Comparison of ENCODE assay signal across 34 cellular contexts in the genomic region with DNA sequence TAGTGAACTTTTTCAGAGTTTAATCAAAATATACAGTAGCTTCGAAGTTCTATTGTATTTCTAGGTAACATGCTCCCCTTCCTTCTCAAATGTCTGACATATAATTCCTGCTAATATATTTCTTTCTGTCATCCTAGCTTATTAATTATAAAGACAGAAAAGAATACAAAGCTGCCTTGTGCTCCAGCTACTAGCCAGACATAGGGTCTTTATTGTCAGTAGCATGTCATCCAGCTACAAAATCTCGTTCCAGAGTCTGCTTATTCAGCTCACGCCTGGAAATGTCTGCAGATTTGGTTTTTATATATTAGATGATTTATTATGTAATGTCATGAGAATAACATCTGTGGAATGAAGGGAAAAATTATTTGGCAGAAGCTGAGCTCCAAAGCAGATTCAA.
"Had no signal": no experiment of that assay in that cellular context is flagged by ENCODE, and none has a peak within 500 bp of the region (broad histone marks: within the 10 kb centered on the region; RNA-seq: fewer than 3 reads in every experiment).

No MANE protein-coding gene starts in this region.

- H3K4me1 ChIP-seq: ascending aorta had no signal

- H3K36me3 ChIP-seq: ascending aorta, cardiac muscle cell, MG63, WERI-Rb-1 had no signal

- H3K4me3 ChIP-seq: ascending aorta, cardiac muscle cell, MG63, PC-9, SK-N-MC had no signal

- DNase-seq: activated CD4-positive, alpha-beta memory T cell treated with anti-CD3 and anti-CD28 coated beads, Interleukin-2, amount 10 ng/mL, durations not matched to agents 7 days and 5 days; activated CD4-positive, alpha-beta T cell treated with anti-CD3 and anti-CD28 coated beads for 1 hour; activated CD4-positive, alpha-beta T cell treated with anti-CD3 and anti-CD28 coated beads for 48 hours; activated CD4-positive, CD25-positive, alpha-beta regulatory T cell; activated CD8-positive, alpha-beta memory T cell treated with anti-CD3 and anti-CD28 coated beads for 24 hours; activated CD8-positive, alpha-beta memory T cell treated with anti-CD3 and anti-CD28 coated beads, Interleukin-2, amount 10 ng/mL, durations not matched to agents 7 days and 5 days; activated CD8-positive, alpha-beta memory T cell treated with anti-CD3 and anti-CD28 coated beads, Interleukin-2, amount 50 U/mL, for 48 hours; activated effector memory CD4-positive, alpha-beta T cell treated with anti-CD3 and anti-CD28 coated beads, Interleukin-2, amount 50 U/mL, for 16 hours; activated naive CD4-positive, alpha-beta T cell; activated naive CD4-positive, alpha-beta T cell treated with anti-CD3 and anti-CD28 coated beads, Interleukin-2, amount 50 U/mL, for 16 hours; activated naive CD8-positive, alpha-beta T cell treated with anti-CD3 and anti-CD28 coated beads, Interleukin-2, amount 10 ng/mL, durations not matched to agents 7 days and 5 days; activated T-cell treated with anti-CD3 and anti-CD28 coated beads, Interleukin-2, amount 50 U/mL, for 48 hours; amygdala; Kasumi-1; KG1; MG63; NCI-H1048; NCI-H1436 treated with DMSO at 0.1 percent for 48 hours; NCI-H1694 treated with DMSO at 0.1 percent for 48 hours; NCI-H2029; NCI-H524 treated with DMSO at 0.1 percent for 48 hours; NCI-H748 treated with DMSO at 0.1 percent for 48 hours; NK-92 treated with Interleukin-12 subunit alpha and Interleukin-12 subunit beta, amount 100 ng/mL, for 24 hours; PC-9; Right ventricle myocardium superior; SW 1271; T-helper 1 cell; T1000; WERI-Rb-1 had no signal

- H2AFZ ChIP-seq: PC-9 had no signal

- H3K27me3 Mint-ChIP-seq: activated CD4-positive, alpha-beta memory T cell treated with anti-CD3 and anti-CD28 coated beads, Interleukin-2, amount 10 ng/mL, durations not matched to agents 7 days and 5 days; activated CD8-positive, alpha-beta memory T cell treated with anti-CD3 and anti-CD28 coated beads, Interleukin-2, amount 10 ng/mL, durations not matched to agents 7 days and 5 days; activated naive CD8-positive, alpha-beta T cell treated with anti-CD3 and anti-CD28 coated beads, Interleukin-2, amount 10 ng/mL, durations not matched to agents 7 days and 5 days; activated T-helper 17 cell treated with anti-CD3 and anti-CD28 coated beads, Interleukin-2, amount 50 U/mL, for 72 hours; central memory CD8-positive, alpha-beta T cell had no signal

- ATAC-seq: activated CD8-positive, alpha-beta memory T cell treated with anti-CD3 and anti-CD28 coated beads, Interleukin-2, amount 10 ng/mL, durations not matched to agents 7 days and 5 days; activated T-helper 17 cell treated with anti-CD3 and anti-CD28 coated beads, Interleukin-2, amount 50 U/mL, for 72 hours had no signal

- H3K9me3 ChIP-seq: ascending aorta, MG63 had no signal

- H3K4me3 Mint-ChIP-seq: activated CD4-positive, alpha-beta memory T cell treated with anti-CD3 and anti-CD28 coated beads, Interleukin-2, amount 10 ng/mL, durations not matched to agents 7 days and 5 days; activated CD8-positive, alpha-beta memory T cell treated with anti-CD3 and anti-CD28 coated beads, Interleukin-2, amount 10 ng/mL, durations not matched to agents 7 days and 5 days; activated naive CD8-positive, alpha-beta T cell treated with anti-CD3 and anti-CD28 coated beads, Interleukin-2, amount 10 ng/mL, durations not matched to agents 7 days and 5 days; activated T-helper 17 cell treated with anti-CD3 and anti-CD28 coated beads, Interleukin-2, amount 50 U/mL, for 72 hours; central memory CD8-positive, alpha-beta T cell had no signal

- H3K27ac ChIP-seq: ascending aorta, cardiac muscle cell, PC-9, SK-N-MC, WERI-Rb-1 had no signal

- H3K4me2 ChIP-seq: PC-9 had no signal

- H3K4me1 Mint-ChIP-seq: activated CD4-positive, alpha-beta memory T cell treated with anti-CD3 and anti-CD28 coated beads, Interleukin-2, amount 10 ng/mL, durations not matched to agents 7 days and 5 days; activated CD8-positive, alpha-beta memory T cell treated with anti-CD3 and anti-CD28 coated beads, Interleukin-2, amount 10 ng/mL, durations not matched to agents 7 days and 5 days; activated naive CD8-positive, alpha-beta T cell treated with anti-CD3 and anti-CD28 coated beads, Interleukin-2, amount 10 ng/mL, durations not matched to agents 7 days and 5 days; activated T-helper 17 cell treated with anti-CD3 and anti-CD28 coated beads, Interleukin-2, amount 50 U/mL, for 72 hours; central memory CD8-positive, alpha-beta T cell had no signal

- H3K27ac Mint-ChIP-seq: activated CD4-positive, alpha-beta memory T cell treated with anti-CD3 and anti-CD28 coated beads, Interleukin-2, amount 10 ng/mL, durations not matched to agents 7 days and 5 days; activated CD8-positive, alpha-beta memory T cell treated with anti-CD3 and anti-CD28 coated beads, Interleukin-2, amount 10 ng/mL, durations not matched to agents 7 days and 5 days; activated naive CD8-positive, alpha-beta T cell treated with anti-CD3 and anti-CD28 coated beads, Interleukin-2, amount 10 ng/mL, durations not matched to agents 7 days and 5 days; activated T-helper 17 cell treated with anti-CD3 and anti-CD28 coated beads, Interleukin-2, amount 50 U/mL, for 72 hours had no signal

- H3K27me3 ChIP-seq: ascending aorta, cardiac muscle cell, MG63 had no signal

- H3K36me3 Mint-ChIP-seq: activated CD8-positive, alpha-beta memory T cell treated with anti-CD3 and anti-CD28 coated beads, Interleukin-2, amount 10 ng/mL, durations not matched to agents 7 days and 5 days; activated naive CD8-positive, alpha-beta T cell treated with anti-CD3 and anti-CD28 coated beads, Interleukin-2, amount 10 ng/mL, durations not matched to agents 7 days and 5 days had no signal
